ENCODE assay signal across 8 cellular contexts in genomic region chr4:56530269-56531148, GRCh38. TPM values are rescaled to one million over a fixed set of nuclear protein-coding genes. Genes with fewer than 3 reads are reported as not detected.
DNase-seq lines count a peak whose midpoint lies in the region; ATAC-seq and TF ChIP-seq lines count a peak whose summit lies in the region.

No MANE protein-coding gene starts in this region.

- H3K4me3 ChIP-seq in effector memory CD4-positive, alpha-beta T cell (ENCODE audit: insufficient read depth, low read depth, low read length, poor library complexity, severe bottlenecking) = peak overlapping the region; percentile 72

- H3K36me3 Mint-ChIP-seq in activated CD8-positive, alpha-beta T cell treated with anti-CD3 and anti-CD28 coated beads for 36 hours (ENCODE audit: low read depth) = no peaks in the 10 kb centered on the region

- H3K4me3 Mint-ChIP-seq in activated CD8-positive, alpha-beta T cell treated with anti-CD3 and anti-CD28 coated beads for 36 hours = no peak overlapping the region

- peak; percentile 91 for ATAC-seq in GM18909 (IDR thresholded peaks at IDR 0.05; ENCODE audit: poor library complexity, unreplicated experiment)
- peak; percentile 94 for ATAC-seq in HG03159 (IDR thresholded peaks at IDR 0.05; ENCODE audit: unreplicated experiment)
- peak; percentile 99 for ATAC-seq in activated CD8-positive, alpha-beta T cell treated with anti-CD3 and anti-CD28 coated beads for 36 hours

- POLR2A ChIA-PET in activated CD8-positive, alpha-beta T cell treated with anti-CD3 and anti-CD28 coated beads for 36 hours (lab: Charles Lee) = interaction anchor here (0.6 to 1.8 kb wide), 5 partner anchors 10 to 651 kb away, joined by 3 to 9 read pairs (median 3); partner anchors contain the start of genes PAICS and PPAT

- CTCF ChIA-PET in activated CD8-positive, alpha-beta T cell treated with anti-CD3 and anti-CD28 coated beads for 36 hours (lab: Charles Lee) = interaction anchor here (1.1 to 2.5 kb wide), 4 partner anchors 8 to 306 kb away, joined by 4 to 11 read pairs (median 5); no protein-coding TSS in a partner anchor

- H3K9me3 Mint-ChIP-seq in activated CD8-positive, alpha-beta T cell treated with anti-CD3 and anti-CD28 coated beads for 36 hours = no peaks in the 10 kb centered on the region

- no peaks in the 10 kb centered on the region for H3K9me3 ChIP-seq in effector memory CD4-positive, alpha-beta T cell (ENCODE audit: control insufficient read depth, low read length)

- no peaks in the 10 kb centered on the region for H3K27me3 ChIP-seq in effector memory CD4-positive, alpha-beta T cell (replicated peaks; ENCODE audit: control insufficient read depth, insufficient read depth, low read length, poor library complexity, severe bottlenecking)

- peaks cover 11% of the 10 kb centered on the region for H3K4me1 ChIP-seq in effector memory CD4-positive, alpha-beta T cell (ENCODE audit: control insufficient read depth, insufficient read depth, low read length, poor library complexity, severe bottlenecking)

- no peak overlapping the region for H3K27ac Mint-ChIP-seq in activated CD8-positive, alpha-beta T cell treated with anti-CD3 and anti-CD28 coated beads for 36 hours

- DNase-seq in AG08395 (ENCODE audit: low spot score) = peak; percentile 91
- DNase-seq in NCI-H69 (lab: John Stamatoyannopoulos, UW) = peak; percentile 84
- DNase-seq in activated CD8-positive, alpha-beta T cell treated with anti-CD3 and anti-CD28 coated beads for 36 hours = peak; percentile 89
- peak; percentile 61 to 75 (median 71) for DNase-seq in effector memory CD4-positive, alpha-beta T cell
- DNase-seq in medulla oblongata (ENCODE audit: extremely low spot score) = peak; percentile 77
- DNase-seq in stimulated activated CD4-positive, alpha-beta T cell treated with anti-CD3 and anti-CD28 coated beads, TNF-alpha, amount 100 ng/mL, for 1 hour (ENCODE audit: low read depth in 3 of 3, low spot score in 1 of 3) = peak; percentile 45 to 73 (median 61)

- no peaks in the 10 kb centered on the region for H3K4me1 Mint-ChIP-seq in activated CD8-positive, alpha-beta T cell treated with anti-CD3 and anti-CD28 coated beads for 36 hours (ENCODE audit: low read depth)

- intact Hi-C loops in activated CD8-positive, alpha-beta T cell treated with anti-CD3 and anti-CD28 coated beads for 36 hours (cut with micrococcal nuclease) = no loop called here

- H3K36me3 ChIP-seq in effector memory CD4-positive, alpha-beta T cell (ENCODE audit: control insufficient read depth, insufficient read depth, low read length) = no peaks in the 10 kb centered on the region

- TF ChIP-seq CTCF in activated CD8-positive, alpha-beta T cell treated with anti-CD3 and anti-CD28 coated beads for 36 hours (IDR thresholded peaks at IDR 0.05) = no peak

- H3K27me3 Mint-ChIP-seq in activated CD8-positive, alpha-beta T cell treated with anti-CD3 and anti-CD28 coated beads for 36 hours = peaks cover 7% of the 10 kb centered on the region

- peak overlapping the region; percentile 27 for H3K27ac ChIP-seq in effector memory CD4-positive, alpha-beta T cell (ENCODE audit: insufficient read depth, low read length, poor library complexity, severe bottlenecking)

RNA-seq across cellular contexts. Expression of gene ARL9, which starts 24.9 kb away (rescaled TPM):
- under 1 TPM; 0.16 to 0.25 TPM for total RNA-seq in activated CD8-positive, alpha-beta T cell treated with anti-CD3 and anti-CD28 coated beads for 36 hours

Comparison
In these comparisons a context has a peak if more than half of its experiments do, and no peak if none do; other contexts are left out.
1. Peak in every context shown above with its lines: DNase-seq, ATAC-seq, H3K4me3 ChIP-seq and H3K27ac ChIP-seq.